ENCODE assay signal across 25 cellular contexts in the genomic region with DNA sequence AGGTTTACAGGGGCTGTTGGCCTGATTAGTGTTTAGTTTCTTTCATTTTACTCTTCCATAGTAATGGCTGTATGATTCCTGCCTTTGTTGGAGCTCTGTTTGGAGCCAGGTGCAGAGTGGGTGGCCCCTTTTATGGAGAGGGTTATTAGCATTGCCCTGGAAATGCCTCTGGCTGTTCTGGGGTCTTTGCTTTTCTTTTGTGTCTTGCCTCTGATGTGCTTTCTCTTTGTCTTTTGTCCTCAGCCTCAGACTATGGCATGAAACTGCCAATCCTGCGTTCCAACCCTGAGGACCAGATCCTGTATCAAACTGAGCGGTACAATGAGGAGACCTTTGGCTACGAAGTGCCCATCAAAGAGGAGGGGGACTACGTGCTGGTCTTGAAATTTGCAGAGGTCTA.
DNase-seq lines count a peak whose midpoint lies in the region; ATAC-seq lines count a peak whose summit lies in the region.
"Had no signal": no experiment of that assay in that cellular context is flagged by ENCODE, and none has a peak within 500 bp of the region (broad histone marks: within the 10 kb centered on the region; RNA-seq: fewer than 3 reads in every experiment).

No MANE protein-coding gene starts in this region.

- H3K9me3 Mint-ChIP-seq in activated naive CD4-positive, alpha-beta T cell treated with anti-CD3 and anti-CD28 coated beads, Interleukin-2, amount 10 ng/mL, durations not matched to agents 7 days and 5 days = no peaks in the 10 kb centered on the region
- H3K9me3 Mint-ChIP-seq in stimulated activated effector memory CD8-positive, alpha-beta T cell treated with anti-CD3 and anti-CD28 coated beads, Interleukin-12 subunit alpha, Interleukin-12 subunit beta, amount 100 ng/mL, for 72 hours = no peaks in the 10 kb centered on the region
- no peaks in the 10 kb centered on the region for H3K9me3 Mint-ChIP-seq in stimulated activated naive CD8-positive, alpha-beta T cell treated with anti-CD3 and anti-CD28 coated beads, Interleukin-15, amount 100 ng/mL, for 72 hours
- H3K9me3 Mint-ChIP-seq: CD8-positive, alpha-beta memory T cell; immature natural killer cell had no signal

- CTCF ChIA-PET in activated naive CD4-positive, alpha-beta T cell treated with anti-CD3 and anti-CD28 coated beads, Interleukin-2, amount 10 ng/mL, durations not matched to agents 7 days and 5 days (lab: Charles Lee) = interaction anchor here (5.8 kb wide), 1 partner anchor 46 kb away, joined by 45 read pairs; no protein-coding TSS in a partner anchor

- H3K4me3 ChIP-seq in NT2/D1 (ENCODE audit: insufficient read length, low read depth) (no peak overlapping the region), iPS-20b (ENCODE audit: low read length) (peak overlapping the region; percentile 34)
- H3K4me3 ChIP-seq: K562, left lung, upper lobe of left lung had no signal

- H3K9ac ChIP-seq in NT2/D1 (ENCODE audit: insufficient read length, low read depth) (no peak overlapping the region), iPS-20b (ENCODE audit: low read depth, low read length) (peak overlapping the region; percentile 13; the same call in 1 of the 2 replicates)

- no peak for ATAC-seq in stimulated activated effector memory CD8-positive, alpha-beta T cell treated with anti-CD3 and anti-CD28 coated beads, Interleukin-12 subunit alpha, Interleukin-12 subunit beta, amount 100 ng/mL, for 72 hours
- no peak for ATAC-seq in stimulated activated naive CD8-positive, alpha-beta T cell treated with anti-CD3 and anti-CD28 coated beads, Interleukin-15, amount 100 ng/mL, for 72 hours
- ATAC-seq: activated CD4-positive, alpha-beta T cell treated with anti-CD3 and anti-CD28 coated beads for 36 hours; K562; left lung had no signal

- H3K27ac Mint-ChIP-seq in activated naive CD4-positive, alpha-beta T cell treated with anti-CD3 and anti-CD28 coated beads, Interleukin-2, amount 10 ng/mL, durations not matched to agents 7 days and 5 days = peak overlapping the region; percentile 9
- peak overlapping the region; percentile 59 for H3K27ac Mint-ChIP-seq in stimulated activated effector memory CD8-positive, alpha-beta T cell treated with anti-CD3 and anti-CD28 coated beads, Interleukin-12 subunit alpha, Interleukin-12 subunit beta, amount 100 ng/mL, for 72 hours
- peak overlapping the region in 1 of 2 donors; percentile 2 for H3K27ac Mint-ChIP-seq in stimulated activated naive CD8-positive, alpha-beta T cell treated with anti-CD3 and anti-CD28 coated beads, Interleukin-15, amount 100 ng/mL, for 72 hours
- H3K27ac Mint-ChIP-seq: activated CD4-positive, alpha-beta T cell treated with anti-CD3 and anti-CD28 coated beads for 36 hours; B cell had no signal

- H3K4me1 ChIP-seq in NT2/D1 (ENCODE audit: insufficient read depth, insufficient read length) = peaks cover 19% of the 10 kb centered on the region
- H3K4me1 ChIP-seq in iPS-20b (ENCODE audit: insufficient read depth, low read length) = peaks cover 46% of the 10 kb centered on the region

- H3K4me1 Mint-ChIP-seq in activated naive CD4-positive, alpha-beta T cell treated with anti-CD3 and anti-CD28 coated beads, Interleukin-2, amount 10 ng/mL, durations not matched to agents 7 days and 5 days = peaks cover 54% of the 10 kb centered on the region
- H3K4me1 Mint-ChIP-seq in stimulated activated effector memory CD8-positive, alpha-beta T cell treated with anti-CD3 and anti-CD28 coated beads, Interleukin-12 subunit alpha, Interleukin-12 subunit beta, amount 100 ng/mL, for 72 hours = peaks cover 40% of the 10 kb centered on the region
- peaks cover 47% of the 10 kb centered on the region for H3K4me1 Mint-ChIP-seq in stimulated activated naive CD8-positive, alpha-beta T cell treated with anti-CD3 and anti-CD28 coated beads, Interleukin-15, amount 100 ng/mL, for 72 hours

- H3K9me3 ChIP-seq in NT2/D1 (ENCODE audit: insufficient read depth, low read length) = no peaks in the 10 kb centered on the region
- H3K9me3 ChIP-seq in iPS-20b (ENCODE audit: insufficient read depth, low read depth, low read length) = no peaks in the 10 kb centered on the region
- H3K9me3 ChIP-seq: left lung, upper lobe of left lung had no signal

- no peaks in the 10 kb centered on the region for H3K27me3 Mint-ChIP-seq in activated naive CD4-positive, alpha-beta T cell treated with anti-CD3 and anti-CD28 coated beads, Interleukin-2, amount 10 ng/mL, durations not matched to agents 7 days and 5 days
- no peaks in the 10 kb centered on the region for H3K27me3 Mint-ChIP-seq in stimulated activated naive CD8-positive, alpha-beta T cell treated with anti-CD3 and anti-CD28 coated beads, Interleukin-15, amount 100 ng/mL, for 72 hours
- H3K27me3 Mint-ChIP-seq: activated CD4-positive, alpha-beta T cell treated with anti-CD3 and anti-CD28 coated beads for 36 hours; B cell had no signal

- H3K36me3 ChIP-seq in NT2/D1 (ENCODE audit: insufficient read depth, insufficient read length, low read length) (peaks cover 58% of the 10 kb centered on the region), iPS-20b (ENCODE audit: insufficient read depth, low read depth, low read length) (peaks cover 52% of the 10 kb centered on the region)

- no peak overlapping the region for H3K4me3 Mint-ChIP-seq in activated naive CD4-positive, alpha-beta T cell treated with anti-CD3 and anti-CD28 coated beads, Interleukin-2, amount 10 ng/mL, durations not matched to agents 7 days and 5 days
- H3K4me3 Mint-ChIP-seq in stimulated activated effector memory CD8-positive, alpha-beta T cell treated with anti-CD3 and anti-CD28 coated beads, Interleukin-12 subunit alpha, Interleukin-12 subunit beta, amount 100 ng/mL, for 72 hours = no peak overlapping the region
- no peak overlapping the region for H3K4me3 Mint-ChIP-seq in stimulated activated naive CD8-positive, alpha-beta T cell treated with anti-CD3 and anti-CD28 coated beads, Interleukin-15, amount 100 ng/mL, for 72 hours
- H3K4me3 Mint-ChIP-seq: activated CD4-positive, alpha-beta T cell treated with anti-CD3 and anti-CD28 coated beads for 36 hours; B cell; immature natural killer cell had no signal

- no peaks in the 10 kb centered on the region for H3K27me3 ChIP-seq in NT2/D1 (ENCODE audit: insufficient read depth, insufficient read length)
- H3K27me3 ChIP-seq in iPS-20b (ENCODE audit: insufficient read depth, low read length) = no peaks in the 10 kb centered on the region
- H3K27me3 ChIP-seq: left lung, upper lobe of left lung had no signal

- DNase-seq in activated naive CD4-positive, alpha-beta T cell treated with anti-CD3 and anti-CD28 coated beads, Interleukin-2, amount 10 ng/mL, durations not matched to agents 7 days and 5 days = no peak
- DNase-seq in activated naive CD4-positive, alpha-beta T cell treated with Interleukin-2 at 50 U/mL for 16 hours = no peak
- peak; percentile 82 for DNase-seq in NT2/D1 (ENCODE audit: low read depth, low spot score)
- DNase-seq in stimulated activated effector memory CD8-positive, alpha-beta T cell treated with anti-CD3 and anti-CD28 coated beads, Interleukin-12 subunit alpha, Interleukin-12 subunit beta, amount 100 ng/mL, for 72 hours (ENCODE audit: low spot score in 2 of 2) = no peak
- no peak for DNase-seq in germinal center (ENCODE audit: low spot score)
- no peak for DNase-seq in NCI-H748 treated with DMSO at 0.1 percent for 48 hours (lab: John Stamatoyannopoulos, UW)
- DNase-seq in stimulated activated naive CD8-positive, alpha-beta T cell treated with anti-CD3 and anti-CD28 coated beads, Interleukin-15, amount 100 ng/mL, for 72 hours = no peak
- DNase-seq: activated CD4-positive, alpha-beta T cell treated with anti-CD3 and anti-CD28 coated beads for 36 hours; activated naive CD4-positive, alpha-beta T cell treated with anti-CD3 and anti-CD28 coated beads, Interleukin-2, amount 50 U/mL, for 16 hours; activated T-cell treated with anti-CD3 and anti-CD28 coated beads, Interleukin-2, amount 50 U/mL, for 48 hours; amygdala; CD8-positive, alpha-beta memory T cell; DMS153; effector memory CD4-positive, alpha-beta T cell; immature natural killer cell; left lung; mesendoderm; NCI-H1105; NCI-H2029; stimulated activated CD8-positive, alpha-beta memory T cell treated with anti-CD3 and anti-CD28 coated beads, Interleukin-4, amount 100 ng/mL, for 48 hours; upper lobe of left lung had no signal

- H3K27ac ChIP-seq in iPS-20b (ENCODE audit: low read length) = peak overlapping the region; percentile 58
- H3K27ac ChIP-seq: RWPE1 had no signal

- H3K36me3 Mint-ChIP-seq in activated naive CD4-positive, alpha-beta T cell treated with anti-CD3 and anti-CD28 coated beads, Interleukin-2, amount 10 ng/mL, durations not matched to agents 7 days and 5 days = peaks cover 63% of the 10 kb centered on the region
- peaks cover 56% of the 10 kb centered on the region for H3K36me3 Mint-ChIP-seq in stimulated activated effector memory CD8-positive, alpha-beta T cell treated with anti-CD3 and anti-CD28 coated beads, Interleukin-12 subunit alpha, Interleukin-12 subunit beta, amount 100 ng/mL, for 72 hours
